ENCODE assay signal across 15 cellular contexts in the genomic region with DNA sequence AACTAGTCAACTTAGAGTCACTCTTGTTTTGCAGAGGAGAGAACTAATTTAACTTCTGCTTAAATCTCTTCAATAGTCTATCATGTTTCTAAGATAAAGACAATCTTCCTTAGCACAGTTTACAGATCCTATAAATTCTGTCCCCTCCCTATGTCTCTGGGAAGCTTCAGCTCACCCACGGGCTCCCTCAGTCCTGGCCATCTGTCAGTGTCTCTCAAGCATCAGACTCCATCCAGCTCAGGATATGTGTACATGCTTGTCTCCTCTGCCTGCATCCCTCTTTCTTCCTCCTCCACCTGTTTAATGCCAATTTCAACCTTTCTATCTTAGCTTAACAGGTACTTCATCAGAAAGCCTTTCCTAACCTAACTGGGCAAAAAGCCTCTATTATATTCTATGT.
DNase-seq lines count a peak whose midpoint lies in the region; ATAC-seq lines count a peak whose summit lies in the region.
"Had no signal": no experiment of that assay in that cellular context is flagged by ENCODE, and none has a peak within 500 bp of the region (broad histone marks: within the 10 kb centered on the region; RNA-seq: fewer than 3 reads in every experiment).

No MANE protein-coding gene starts in this region.

- H3K9me3 Mint-ChIP-seq in activated CD4-positive, alpha-beta T cell treated with anti-CD3 and anti-CD28 coated beads, Interleukin-2, amount 10 ng/mL, durations not matched to agents 24 days and 14 days = no peaks in the 10 kb centered on the region

- no peak for ATAC-seq in HG02840 (IDR thresholded peaks at IDR 0.05; ENCODE audit: low FRiP score, unreplicated experiment)

- H3K4me1 Mint-ChIP-seq in activated CD4-positive, alpha-beta T cell treated with anti-CD3 and anti-CD28 coated beads, Interleukin-2, amount 10 ng/mL, durations not matched to agents 24 days and 14 days = no peaks in the 10 kb centered on the region
- H3K4me1 Mint-ChIP-seq: CD4-positive, alpha-beta memory T cell had no signal

- DNase-seq in activated CD4-positive, alpha-beta T cell treated with anti-CD3 and anti-CD28 coated beads, Interleukin-2, amount 10 ng/mL, durations not matched to agents 24 days and 14 days = peak; percentile 4
- DNase-seq in activated CD4-positive, alpha-beta T cell treated with anti-CD3 and anti-CD28 coated beads, Interleukin-2, amount 50 U/mL, for 1 hour = no peak
- DNase-seq in cerebellar cortex (ENCODE audit: low spot score) (peak; percentile 82), inferior parietal cortex (ENCODE audit: extremely low spot score) (peak; percentile 21), NCI-H748 treated with DMSO at 0.1 percent for 48 hours (lab: John Stamatoyannopoulos, UW) (no peak), A172 (ENCODE audit: low spot score) (no peak)
- DNase-seq: 8988T; Calu3; CD4-positive, alpha-beta memory T cell; COR-L47; DMS53; DMS79 treated with DMSO at 0.1 percent for 48 hours; GOT3; HCEC 1CT had no signal

- no peaks in the 10 kb centered on the region for H3K27me3 Mint-ChIP-seq in activated CD4-positive, alpha-beta T cell treated with anti-CD3 and anti-CD28 coated beads, Interleukin-2, amount 10 ng/mL, durations not matched to agents 24 days and 14 days

- H3K36me3 Mint-ChIP-seq in activated CD4-positive, alpha-beta T cell treated with anti-CD3 and anti-CD28 coated beads, Interleukin-2, amount 10 ng/mL, durations not matched to agents 24 days and 14 days (ENCODE audit: low read depth) = no peaks in the 10 kb centered on the region
- H3K36me3 Mint-ChIP-seq: CD4-positive, alpha-beta memory T cell had no signal

- H3K27ac Mint-ChIP-seq in activated CD4-positive, alpha-beta T cell treated with anti-CD3 and anti-CD28 coated beads, Interleukin-2, amount 10 ng/mL, durations not matched to agents 24 days and 14 days = no peak overlapping the region
- H3K27ac Mint-ChIP-seq: CD4-positive, alpha-beta memory T cell had no signal

- intact Hi-C loops in activated CD4-positive, alpha-beta T cell treated with anti-CD3 and anti-CD28 coated beads, Interleukin-2, amount 10 ng/mL, durations not matched to agents 24 days and 14 days (cut with micrococcal nuclease) = no loop called here

- no peak overlapping the region for H3K4me3 Mint-ChIP-seq in activated CD4-positive, alpha-beta T cell treated with anti-CD3 and anti-CD28 coated beads, Interleukin-2, amount 10 ng/mL, durations not matched to agents 24 days and 14 days
- H3K4me3 Mint-ChIP-seq: CD4-positive, alpha-beta memory T cell had no signal

Comparison
In these comparisons a context has a peak if more than half of its experiments do, and no peak if none do; other contexts are left out.
1. DNase-seq: peak in activated CD4-positive, alpha-beta T cell treated with anti-CD3 and anti-CD28 coated beads, Interleukin-2, amount 10 ng/mL, durations not matched to agents 24 days and 14 days (single experiment), cerebellar cortex (single experiment) and inferior parietal cortex (single experiment); none in activated CD4-positive, alpha-beta T cell treated with anti-CD3 and anti-CD28 coated beads, Interleukin-2, amount 50 U/mL, for 1 hour (single experiment), NCI-H748 treated with DMSO at 0.1 percent for 48 hours (single experiment) and A172 (single experiment).